21 cellular contexts compared by ENCODE assay signal in genomic region chr5:61822584-61822983, GRCh38.
"Had no signal": no experiment of that assay in that cellular context is flagged by ENCODE, and none has a peak within 500 bp of the region (broad histone marks: within the 10 kb centered on the region; RNA-seq: fewer than 3 reads in every experiment).

No MANE protein-coding gene starts in this region.

- H3K27ac ChIP-seq: brain microvascular endothelial cell, gastrocnemius medialis, hepatocyte, spleen, uterus had no signal

- ATAC-seq: effector memory CD8-positive, alpha-beta T cell; gastrocnemius medialis; right cardiac atrium had no signal

- H3K4me3 ChIP-seq: gastrocnemius medialis, hepatocyte, spleen, uterus had no signal

- DNase-seq: activated CD4-positive, alpha-beta memory T cell treated with anti-CD3 and anti-CD28 coated beads, Interleukin-2, amount 10 ng/mL, durations not matched to agents 7 days and 5 days; activated CD4-positive, alpha-beta T cell treated with anti-CD3 and anti-CD28 coated beads for 1 hour; activated CD4-positive, alpha-beta T cell treated with anti-CD3 and anti-CD28 coated beads, Interleukin-2, amount 10 ng/mL, durations not matched to agents 7 days and 5 days; activated CD8-positive, alpha-beta memory T cell treated with anti-CD3 and anti-CD28 coated beads, Interleukin-2, amount 50 U/mL, for 48 hours; activated gamma-delta T cell; activated naive CD4-positive, alpha-beta T cell treated with anti-CD3 and anti-CD28 coated beads, Interleukin-2, amount 50 U/mL, for 16 hours; activated T-cell treated with anti-CD3 and anti-CD28 coated beads, Interleukin-2, amount 50 U/mL, for 24 hours; aorta; brain microvascular endothelial cell; cortex of kidney; effector memory CD8-positive, alpha-beta T cell; erythroblast; gastrocnemius medialis; islet precursor cell; mammary epithelial cell; naive B cell; right cardiac atrium; spleen; substantia nigra; uterus had no signal

- H3K9me3 ChIP-seq: gastrocnemius medialis, spleen, uterus had no signal

- H3K36me3 ChIP-seq: brain microvascular endothelial cell, gastrocnemius medialis, spleen, uterus had no signal

- H3K27me3 ChIP-seq: brain microvascular endothelial cell, gastrocnemius medialis, hepatocyte, spleen, uterus had no signal

- H3K4me1 ChIP-seq: gastrocnemius medialis, uterus had no signal
